ENCODE assay signal across 9 cellular contexts in the genomic region with DNA sequence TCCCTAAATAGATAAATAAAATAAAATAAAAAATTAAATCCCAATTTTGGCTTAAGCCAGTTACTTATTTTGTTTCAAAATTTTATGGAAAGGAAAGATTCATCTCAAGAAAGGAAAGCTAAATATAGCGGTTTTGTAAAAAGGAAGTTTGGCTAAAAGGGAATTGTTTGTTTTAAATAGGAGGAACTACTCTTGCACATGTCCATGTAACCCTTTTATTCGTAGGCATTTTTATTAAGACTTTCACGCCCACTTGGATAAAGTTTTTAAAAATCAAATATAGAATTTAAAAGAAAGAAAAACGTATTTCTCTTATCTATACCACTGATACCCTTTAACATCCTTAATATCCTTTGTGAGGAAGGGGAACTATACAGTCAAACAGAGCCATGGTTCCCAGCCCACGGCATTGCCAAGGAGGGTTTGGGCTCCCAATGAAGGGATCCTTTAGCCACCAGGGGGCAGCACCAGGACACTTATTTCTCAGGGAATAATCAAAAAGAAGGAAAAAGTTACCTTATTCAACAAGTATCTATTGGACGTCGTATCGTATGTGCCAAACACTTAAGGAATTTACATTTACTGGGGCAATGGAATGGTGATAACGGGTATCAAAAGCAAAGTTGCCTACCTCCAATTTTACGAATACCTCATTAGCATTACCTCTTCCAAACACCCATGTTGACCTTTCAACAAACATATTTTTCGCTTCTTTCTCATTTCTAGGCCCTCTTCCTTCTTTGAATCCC. TPM values are rescaled to one million over a fixed set of nuclear protein-coding genes. Genes with fewer than 3 reads are reported as not detected.
DNase-seq lines count a peak whose midpoint lies in the region; ATAC-seq and TF ChIP-seq lines count a peak whose summit lies in the region.
"Had no signal": no experiment of that assay in that cellular context is flagged by ENCODE, and none has a peak within 500 bp of the region (broad histone marks: within the 10 kb centered on the region; RNA-seq: fewer than 3 reads in every experiment).

No MANE protein-coding gene starts in this region.

- no peaks in the 10 kb centered on the region for H4K20me1 ChIP-seq in osteoblast (ENCODE audit: insufficient read depth, low read length)

- peak; percentile 47 to 85 (median 72) for DNase-seq in CD8-positive, alpha-beta memory T cell
- peak; percentile 77 for DNase-seq in RWPE2 (ENCODE audit: low spot score)
- peak; percentile 92 for DNase-seq in activated effector memory CD4-positive, alpha-beta T cell treated with anti-CD3 and anti-CD28 coated beads, Interleukin-2, amount 50 U/mL, for 16 hours
- peak; percentile 69 for DNase-seq in germinal center (ENCODE audit: low spot score)
- peak; percentile 73 for DNase-seq in osteoblast (ENCODE audit: insufficient read length, low spot score, missing footprints)
- peak; percentile 96 for DNase-seq in testis

- no peaks in the 10 kb centered on the region for H3K9me3 ChIP-seq in CD8-positive, alpha-beta memory T cell (ENCODE audit: low read length)
- no peaks in the 10 kb centered on the region for H3K9me3 ChIP-seq in RWPE2 (ENCODE audit: severe bottlenecking)
- H3K9me3 ChIP-seq in osteoblast (ENCODE audit: low read depth, low read length): no peaks in the 10 kb centered on the region
- no peaks in the 10 kb centered on the region for H3K9me3 ChIP-seq in testis

- H3K4me1 ChIP-seq in CD8-positive, alpha-beta memory T cell (ENCODE audit: insufficient read depth, low read length): peaks cover 6% of the 10 kb centered on the region
- H3K4me1 ChIP-seq in RWPE2 (ENCODE audit: insufficient read depth, poor library complexity, severe bottlenecking) (peaks cover 13% of the 10 kb centered on the region), osteoblast (ENCODE audit: insufficient read depth, low read length) (no peaks in the 10 kb centered on the region), testis (no peaks in the 10 kb centered on the region)

- peak overlapping the region; percentile 25 for H3K4me2 ChIP-seq in osteoblast (ENCODE audit: insufficient read depth, low read length)

- H3K27ac ChIP-seq in CD8-positive, alpha-beta memory T cell (ENCODE audit: low read depth, low read length): no peak overlapping the region
- H3K27ac ChIP-seq in RWPE2 (ENCODE audit: poor library complexity, severe bottlenecking): no peak overlapping the region
- no peak overlapping the region for H3K27ac ChIP-seq in osteoblast (ENCODE audit: low read depth, low read length)
- peak overlapping the region in 1 of 2 donors; percentile 56 for H3K27ac ChIP-seq in testis

- no peaks in the 10 kb centered on the region for H3K36me3 ChIP-seq in CD8-positive, alpha-beta memory T cell (ENCODE audit: insufficient read depth, low read length)
- H3K36me3 ChIP-seq in RWPE2 (ENCODE audit: low read depth) (no peaks in the 10 kb centered on the region), osteoblast (ENCODE audit: insufficient read depth, low read length) (no peaks in the 10 kb centered on the region), testis (ENCODE audit: low read depth, missing control alignments) (no peaks in the 10 kb centered on the region)

- H3K27ac Mint-ChIP-seq in CD8-positive, alpha-beta memory T cell: no peak overlapping the region
- H3K27ac Mint-ChIP-seq: activated naive CD4-positive, alpha-beta T cell treated with anti-CD3 and anti-CD28 coated beads, Interleukin-2, amount 50 U/mL, for 24 hours had no signal

- H3K79me2 ChIP-seq in osteoblast (ENCODE audit: insufficient read depth, low read length): no peaks in the 10 kb centered on the region

- H2AFZ ChIP-seq in osteoblast (ENCODE audit: low read length): peak overlapping the region; percentile 43

- TF ChIP-seq CTCF in RWPE2 (IDR thresholded peaks at IDR 0.05; ENCODE audit: poor library complexity, severe bottlenecking) (peak; percentile 91), osteoblast (IDR thresholded peaks at IDR 0.05; ENCODE audit: extremely low read depth, low read depth, low read length) (peak; percentile 92), testis (IDR thresholded peaks at IDR 0.05) (peak; percentile 86 to 94 (median 91))

- no peaks in the 10 kb centered on the region for H3K9me3 Mint-ChIP-seq in CD8-positive, alpha-beta memory T cell
- H3K9me3 Mint-ChIP-seq: activated naive CD4-positive, alpha-beta T cell treated with anti-CD3 and anti-CD28 coated beads, Interleukin-2, amount 50 U/mL, for 24 hours had no signal

- no peak for TF ChIP-seq POLR2A in testis (IDR thresholded peaks at IDR 0.05)

- WGBS in testis, 2 donors: 24 to 28% methylated on average over 11 of the region's 11 CpGs

- TF ChIP-seq EP300 in Ishikawa (IDR thresholded peaks at IDR 0.05; ENCODE audit: borderline replicate concordance): no peak

- intact Hi-C loops in testis (cut with DNase I; ENCODE audit: low total_unique reads): no loop called here

- H3K4me1 Mint-ChIP-seq in CD8-positive, alpha-beta memory T cell: peaks cover 4 to 5% (median 4%) of the 10 kb centered on the region in 3 donors

- peaks cover 0 to 2% (median 0%) of the 10 kb centered on the region in 3 donors for H3K36me3 Mint-ChIP-seq in CD8-positive, alpha-beta memory T cell

- CTCF ChIA-PET in CD8-positive, alpha-beta memory T cell (lab: Charles Lee): interaction anchor here (1.0 to 1.2 kb wide), 2 partner anchors 31 to 128 kb away, joined by 3 to 6 read pairs; no protein-coding TSS in a partner anchor

- no peak overlapping the region for H3K4me3 ChIP-seq in CD8-positive, alpha-beta memory T cell (ENCODE audit: low read length)
- no peak overlapping the region for H3K4me3 ChIP-seq in RWPE2 (ENCODE audit: severe bottlenecking)
- H3K4me3 ChIP-seq in osteoblast (ENCODE audit: insufficient read depth, low read length): no peak overlapping the region
- no peak overlapping the region for H3K4me3 ChIP-seq in testis

- TF ChIP-seq RAD21 in Ishikawa (IDR thresholded peaks at IDR 0.05; ENCODE audit: low read depth): peak; percentile 91

- POLR2A ChIA-PET in CD8-positive, alpha-beta memory T cell (lab: Charles Lee): no interaction called here

- H3K27me3 ChIP-seq in CD8-positive, alpha-beta memory T cell (ENCODE audit: insufficient read depth, low read length, poor library complexity, severe bottlenecking): no peaks in the 10 kb centered on the region
- H3K27me3 ChIP-seq in RWPE2 (ENCODE audit: insufficient read depth, poor library complexity, severe bottlenecking): no peaks in the 10 kb centered on the region
- H3K27me3 ChIP-seq in osteoblast (ENCODE audit: insufficient read depth, low read length): no peaks in the 10 kb centered on the region
- no peaks in the 10 kb centered on the region for H3K27me3 ChIP-seq in testis

- ATAC-seq in GM21360 (IDR thresholded peaks at IDR 0.05; ENCODE audit: unreplicated experiment): peak; percentile 88
- ATAC-seq in RWPE2 (ENCODE audit: low read depth): peak; percentile 73

- peaks cover 0 to 3% of the 10 kb centered on the region in 2 donors for H3K27me3 Mint-ChIP-seq in CD8-positive, alpha-beta memory T cell
- H3K27me3 Mint-ChIP-seq: activated naive CD4-positive, alpha-beta T cell treated with anti-CD3 and anti-CD28 coated beads, Interleukin-2, amount 50 U/mL, for 24 hours had no signal

- H3K4me3 Mint-ChIP-seq in CD8-positive, alpha-beta memory T cell: no peak overlapping the region
- H3K4me3 Mint-ChIP-seq: activated naive CD4-positive, alpha-beta T cell treated with anti-CD3 and anti-CD28 coated beads, Interleukin-2, amount 50 U/mL, for 24 hours had no signal

TF ChIP-seq in Ishikawa, 13 proteins besides CTCF, POLR2A, EP300 and RAD21 (continues in another document):
- TF ChIP-seq EGR1 (IDR thresholded peaks at IDR 0.05) (no peak), FOXM1 (IDR thresholded peaks at IDR 0.05; ENCODE audit: borderline replicate concordance, low read depth) (no peak), CEBPB (IDR thresholded peaks at IDR 0.05) (no peak), TCF12 (IDR thresholded peaks at IDR 0.05; ENCODE audit: low read depth) (no peak), CREB1 (IDR thresholded peaks at IDR 0.05; ENCODE audit: low read depth) (no peak)
- TF ChIP-seq, protein P1, sequence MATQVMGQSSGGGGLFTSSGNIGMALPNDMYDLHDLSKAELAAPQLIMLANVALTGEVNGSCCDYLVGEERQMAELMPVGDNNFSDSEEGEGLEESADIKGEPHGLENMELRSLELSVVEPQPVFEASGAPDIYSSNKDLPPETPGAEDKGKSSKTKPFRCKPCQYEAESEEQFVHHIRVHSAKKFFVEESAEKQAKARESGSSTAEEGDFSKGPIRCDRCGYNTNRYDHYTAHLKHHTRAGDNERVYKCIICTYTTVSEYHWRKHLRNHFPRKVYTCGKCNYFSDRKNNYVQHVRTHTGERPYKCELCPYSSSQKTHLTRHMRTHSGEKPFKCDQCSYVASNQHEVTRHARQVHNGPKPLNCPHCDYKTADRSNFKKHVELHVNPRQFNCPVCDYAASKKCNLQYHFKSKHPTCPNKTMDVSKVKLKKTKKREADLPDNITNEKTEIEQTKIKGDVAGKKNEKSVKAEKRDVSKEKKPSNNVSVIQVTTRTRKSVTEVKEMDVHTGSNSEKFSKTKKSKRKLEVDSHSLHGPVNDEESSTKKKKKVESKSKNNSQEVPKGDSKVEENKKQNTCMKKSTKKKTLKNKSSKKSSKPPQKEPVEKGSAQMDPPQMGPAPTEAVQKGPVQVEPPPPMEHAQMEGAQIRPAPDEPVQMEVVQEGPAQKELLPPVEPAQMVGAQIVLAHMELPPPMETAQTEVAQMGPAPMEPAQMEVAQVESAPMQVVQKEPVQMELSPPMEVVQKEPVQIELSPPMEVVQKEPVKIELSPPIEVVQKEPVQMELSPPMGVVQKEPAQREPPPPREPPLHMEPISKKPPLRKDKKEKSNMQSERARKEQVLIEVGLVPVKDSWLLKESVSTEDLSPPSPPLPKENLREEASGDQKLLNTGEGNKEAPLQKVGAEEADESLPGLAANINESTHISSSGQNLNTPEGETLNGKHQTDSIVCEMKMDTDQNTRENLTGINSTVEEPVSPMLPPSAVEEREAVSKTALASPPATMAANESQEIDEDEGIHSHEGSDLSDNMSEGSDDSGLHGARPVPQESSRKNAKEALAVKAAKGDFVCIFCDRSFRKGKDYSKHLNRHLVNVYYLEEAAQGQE (IDR thresholded peaks at IDR 0.05; ENCODE audit: low read depth): no peak
- TF ChIP-seq, protein P2, sequence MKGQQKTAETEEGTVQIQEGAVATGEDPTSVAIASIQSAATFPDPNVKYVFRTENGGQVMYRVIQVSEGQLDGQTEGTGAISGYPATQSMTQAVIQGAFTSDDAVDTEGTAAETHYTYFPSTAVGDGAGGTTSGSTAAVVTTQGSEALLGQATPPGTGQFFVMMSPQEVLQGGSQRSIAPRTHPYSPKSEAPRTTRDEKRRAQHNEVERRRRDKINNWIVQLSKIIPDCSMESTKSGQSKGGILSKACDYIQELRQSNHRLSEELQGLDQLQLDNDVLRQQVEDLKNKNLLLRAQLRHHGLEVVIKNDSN (IDR thresholded peaks at IDR 0.05): no peak

RNA-seq across cellular contexts. Expression of a gene that starts 27.7 kb away (rescaled TPM):
- total RNA-seq in CD8-positive, alpha-beta memory T cell: 10 to 100 TPM; 29.4 to 30.1 TPM
- polyA plus RNA-seq in CD8-positive, alpha-beta memory T cell: 35.3 TPM
- 15.2 and 15.9 TPM in 2 replicates for total RNA-seq in osteoblast
- 10 to 100 TPM; 37.4 to 38.7 TPM for total RNA-seq in testis
- polyA plus RNA-seq in testis (ENCODE audit: insufficient read depth, low read depth, low replicate concordance): 32.7 TPM

RNA-seq across cellular contexts. Expression of a gene that starts 32.7 kb away (rescaled TPM):
- total RNA-seq in CD8-positive, alpha-beta memory T cell: 10 to 100 TPM; 10.7 to 11.2 TPM
- polyA plus RNA-seq in CD8-positive, alpha-beta memory T cell: 19.7 TPM
- total RNA-seq in osteoblast (6.2 and 8.0 TPM in 2 replicates), testis (10 to 100 TPM; 47.2 to 47.3 TPM)
- polyA plus RNA-seq in testis (ENCODE audit: insufficient read depth, low read depth, low replicate concordance): 38.0 TPM
